In the genomic region with DNA sequence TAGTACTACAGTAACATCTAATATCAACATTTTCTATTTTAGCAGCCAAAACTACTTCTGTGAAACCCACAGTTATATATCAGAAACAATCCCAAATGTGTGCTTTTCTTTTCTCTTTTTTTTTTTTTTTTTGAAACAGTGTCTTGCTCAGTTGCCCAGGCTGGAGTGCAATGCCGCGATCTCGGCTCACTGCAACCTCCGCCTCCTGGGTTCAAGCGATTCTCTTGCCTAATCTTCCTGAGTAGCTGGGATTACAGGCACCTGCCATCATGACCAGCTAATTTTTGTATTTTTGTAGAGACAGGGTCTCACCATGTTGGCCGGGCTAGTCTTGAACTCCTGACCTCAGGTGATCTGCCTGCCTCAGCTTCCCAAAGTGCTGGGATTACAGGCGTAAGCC, we compare ENCODE assay signal across 8 cellular contexts. TPM values are rescaled to one million over a fixed set of nuclear protein-coding genes. Genes with fewer than 3 reads are reported as not detected.
DNase-seq lines count a peak whose midpoint lies in the region; ATAC-seq, FAIRE-seq and TF ChIP-seq lines count a peak whose summit lies in the region.
"Not testable (repeated sequence)": the region's sequence is repeated elsewhere in the genome, so short reads cannot be mapped to it uniquely, and the experiment has no call there.

No MANE protein-coding gene starts in this region.

- peaks cover 73% of the 10 kb centered on the region for H3K79me2 ChIP-seq in DOHH2 (ENCODE audit: control insufficient read depth, low read length)
- peaks cover 67% of the 10 kb centered on the region for H3K79me2 ChIP-seq in Loucy (ENCODE audit: insufficient read depth, low read length)
- peaks cover 51% of the 10 kb centered on the region for H3K79me2 ChIP-seq in HepG2 (ENCODE audit: insufficient read depth, low read length)

- peaks cover 37% of the 10 kb centered on the region for H3K4me1 Mint-ChIP-seq in T-helper 2 cell treated with Interferon-gamma antibody and Interleukin-4, amounts not matched to agents 5 μg/mL and 100 μg/mL, for 36 hours (ENCODE audit: low read depth)
- H3K4me1 Mint-ChIP-seq in activated T-helper 1 cell treated with anti-CD3 and anti-CD28 coated beads, Interleukin-12 subunit alpha, Interleukin-12 subunit beta, Interleukin-2, Interleukin-4 antibody, amounts not matched to agents 30 ng/mL and 10 ng/mL and 1 ng/mL, durations not matched to agents 14 hours and 24 hours and 36 hours (ENCODE audit: low read depth), result peaks cover 57% of the 10 kb centered on the region
- H3K4me1 Mint-ChIP-seq in brain, result peaks cover 51% of the 10 kb centered on the region

- not testable (repeated sequence) for H2AFZ ChIP-seq in Loucy (ENCODE audit: low read length); HepG2 (ENCODE audit: low read length); neuron (ENCODE audit: low read depth, low read length)

- peaks cover 54% of the 10 kb centered on the region for H3K36me3 ChIP-seq in DOHH2 (ENCODE audit: control insufficient read depth, low read length)
- H3K36me3 ChIP-seq in Loucy (ENCODE audit: insufficient read depth, low read length); HepG2 (replicated peaks in 1 of 2; ENCODE audit: control insufficient read depth in 1 of 2, insufficient read depth in 2 of 2, low read length in 2 of 2): not testable (repeated sequence)
- H3K36me3 ChIP-seq in neuron (ENCODE audit: insufficient read depth, low read length), result peaks cover 31% of the 10 kb centered on the region

- H3K9me2 ChIP-seq in DOHH2 (replicated peaks; ENCODE audit: control insufficient read depth, low read length); Loucy (replicated peaks; ENCODE audit: low read depth, low read length): not testable (repeated sequence)

- peak overlapping the region; percentile 96 for H3K9ac ChIP-seq in Loucy (ENCODE audit: low read depth, low read length, poor library complexity, severe bottlenecking)
- peak overlapping the region; percentile 99; the same call in 1 of the 2 replicates for H3K9ac ChIP-seq in HepG2 (ENCODE audit: insufficient read depth, low read depth, low read length)

- not testable (repeated sequence) for DNase-seq in A549 (ENCODE audit: low read depth in 1 of 2, low spot score in 1 of 2); T-helper 2 cell treated with Interferon-gamma antibody and Interleukin-4, amounts not matched to agents 5 μg/mL and 100 μg/mL, for 36 hours (ENCODE audit: low spot score); activated T-helper 1 cell treated with anti-CD3 and anti-CD28 coated beads, Interleukin-12 subunit alpha, Interleukin-12 subunit beta, Interleukin-2, Interleukin-4 antibody, amounts not matched to agents 30 ng/mL and 10 ng/mL and 1 ng/mL, durations not matched to agents 14 hours and 24 hours and 36 hours (ENCODE audit: low spot score); HepG2 (ENCODE audit: low spot score)

- H3K4me3 Mint-ChIP-seq in T-helper 2 cell treated with Interferon-gamma antibody and Interleukin-4, amounts not matched to agents 5 μg/mL and 100 μg/mL, for 36 hours, result peak overlapping the region; percentile 91
- H3K4me3 Mint-ChIP-seq in activated T-helper 1 cell treated with anti-CD3 and anti-CD28 coated beads, Interleukin-12 subunit alpha, Interleukin-12 subunit beta, Interleukin-2, Interleukin-4 antibody, amounts not matched to agents 30 ng/mL and 10 ng/mL and 1 ng/mL, durations not matched to agents 14 hours and 24 hours and 36 hours, result peak overlapping the region; percentile 100
- H3K4me3 Mint-ChIP-seq in brain, result peak overlapping the region; percentile 93 to 99 (median 98)

- H3K27ac Mint-ChIP-seq in T-helper 2 cell treated with Interferon-gamma antibody and Interleukin-4, amounts not matched to agents 5 μg/mL and 100 μg/mL, for 36 hours, result peak overlapping the region; percentile 54
- not testable (repeated sequence) for H3K27ac Mint-ChIP-seq in activated T-helper 1 cell treated with anti-CD3 and anti-CD28 coated beads, Interleukin-12 subunit alpha, Interleukin-12 subunit beta, Interleukin-2, Interleukin-4 antibody, amounts not matched to agents 30 ng/mL and 10 ng/mL and 1 ng/mL, durations not matched to agents 14 hours and 24 hours and 36 hours
- H3K27ac Mint-ChIP-seq in brain, result peak overlapping the region; percentile 53 to 100 (median 99)

- not testable (repeated sequence) for H3K9me3 Mint-ChIP-seq in T-helper 2 cell treated with Interferon-gamma antibody and Interleukin-4, amounts not matched to agents 5 μg/mL and 100 μg/mL, for 36 hours; activated T-helper 1 cell treated with anti-CD3 and anti-CD28 coated beads, Interleukin-12 subunit alpha, Interleukin-12 subunit beta, Interleukin-2, Interleukin-4 antibody, amounts not matched to agents 30 ng/mL and 10 ng/mL and 1 ng/mL, durations not matched to agents 14 hours and 24 hours and 36 hours; brain

- in situ Hi-C loops in HepG2 (cut with HindIII; ENCODE audit: extremely low pct_ligation_motif_present, low pct_unique_long_range_greater_than_20kb), result not testable (repeated sequence)

- not testable (repeated sequence) for ATAC-seq in A549, HepG2

- H3K4me2 ChIP-seq in A549 (peak overlapping the region; percentile 90), DOHH2 (ENCODE audit: low read length) (peak overlapping the region; percentile 69), Loucy (ENCODE audit: low read depth, low read length, poor library complexity, severe bottlenecking) (peak overlapping the region; percentile 92), HepG2 (ENCODE audit: low read depth, low read length) (peak overlapping the region; percentile 81)

- not testable (repeated sequence) for TF ChIP-seq RAD21 in A549 (conservative IDR thresholded peaks at IDR 0.05 in 1 of 2, IDR thresholded peaks at IDR 0.05 in 1 of 2); HepG2 (CRISPR knock-in tag; IDR thresholded peaks at IDR 0.05)

- H3K27me3 ChIP-seq in DOHH2 (ENCODE audit: control insufficient read depth, low read length); Loucy (ENCODE audit: insufficient read depth, low read length, poor library complexity, severe bottlenecking); HepG2 (ENCODE audit: control insufficient read depth in 1 of 2, insufficient read depth in 2 of 2, low read length in 2 of 2); neuron (ENCODE audit: insufficient read depth, low read length): not testable (repeated sequence)

- CTCF ChIA-PET in A549 (lab: Yijun Ruan, JAX), result interaction anchor here (0.6 to 2.2 kb wide), 8 partner anchors 12 to 414 kb away, joined by 3 to 21 read pairs (median 4); no protein-coding TSS in a partner anchor
- CTCF ChIA-PET in HepG2 (lab: Yijun Ruan, JAX; ENCODE audit: low intra/inter-chr PET ratio, low total read pairs), result not testable (repeated sequence)

- POLR2A ChIA-PET in A549 (lab: Yijun Ruan, JAX), result interaction anchor here (2.2 kb wide), 1 partner anchor 12 kb away, joined by 7 read pairs; no protein-coding TSS in a partner anchor
- POLR2A ChIA-PET in HepG2 (lab: Yijun Ruan, JAX), result interaction anchor here (2.5 kb wide), 1 partner anchor 218 kb away, joined by 12 read pairs; no protein-coding TSS in a partner anchor

- not testable (repeated sequence) for H3K4me3 ChIP-seq in A549; HepG2 (replicated peaks in 1 of 3; ENCODE audit: insufficient read depth in 1 of 3, low read depth in 2 of 3, low read length in 3 of 3)
- H3K4me3 ChIP-seq in DOHH2 (ENCODE audit: low read length) (peak overlapping the region; percentile 76), Loucy (ENCODE audit: low read length, poor library complexity, severe bottlenecking) (peak overlapping the region; percentile 92), neuron (ENCODE audit: low read length) (peak overlapping the region; percentile 72)

- not testable (repeated sequence) for TF ChIP-seq EP300 in A549 (IDR thresholded peaks at IDR 0.05); HepG2 (IDR thresholded peaks at IDR 0.05; ENCODE audit: low read depth in 2 of 2, low read length in 2 of 2); HepG2 (CRISPR knock-in tag; IDR thresholded peaks at IDR 0.05; ENCODE audit: borderline replicate concordance)

- H4K20me1 ChIP-seq in DOHH2 (ENCODE audit: control insufficient read depth, insufficient read depth, low read depth, low read length); HepG2 (ENCODE audit: insufficient read depth, low read length): not testable (repeated sequence)
- H4K20me1 ChIP-seq in Loucy (ENCODE audit: insufficient read depth, low read length, poor library complexity, severe bottlenecking), result peaks cover 24% of the 10 kb centered on the region

- peaks cover 30% of the 10 kb centered on the region; the same call in 2 of the 3 replicates for H3K4me1 ChIP-seq in A549
- peaks cover 33% of the 10 kb centered on the region for H3K4me1 ChIP-seq in DOHH2 (ENCODE audit: control insufficient read depth, low read length)
- peaks cover 34% of the 10 kb centered on the region for H3K4me1 ChIP-seq in Loucy (ENCODE audit: insufficient read depth, low read length, poor library complexity, severe bottlenecking)
- H3K4me1 ChIP-seq in HepG2 (ENCODE audit: insufficient read depth, low read length), result peaks cover 41% of the 10 kb centered on the region
- H3K4me1 ChIP-seq in neuron (ENCODE audit: insufficient read depth, low read length), result not testable (repeated sequence)

- H3K36me3 Mint-ChIP-seq in T-helper 2 cell treated with Interferon-gamma antibody and Interleukin-4, amounts not matched to agents 5 μg/mL and 100 μg/mL, for 36 hours (ENCODE audit: low read depth), result peaks cover 35% of the 10 kb centered on the region
- H3K36me3 Mint-ChIP-seq in activated T-helper 1 cell treated with anti-CD3 and anti-CD28 coated beads, Interleukin-12 subunit alpha, Interleukin-12 subunit beta, Interleukin-2, Interleukin-4 antibody, amounts not matched to agents 30 ng/mL and 10 ng/mL and 1 ng/mL, durations not matched to agents 14 hours and 24 hours and 36 hours (ENCODE audit: low read depth), result peaks cover 30% of the 10 kb centered on the region
- H3K36me3 Mint-ChIP-seq in brain, result peaks cover 32% of the 10 kb centered on the region

- FAIRE-seq in A549 (lab: Jason Lieb, UNC); HepG2 (lab: Jason Lieb, UNC): not testable (repeated sequence)

- not testable (repeated sequence) for H3K9me3 ChIP-seq in A549; DOHH2 (ENCODE audit: control insufficient read depth, insufficient read depth, low read length); Loucy (ENCODE audit: insufficient read depth, low read depth, low read length); HepG2 (ENCODE audit: low read length); neuron (ENCODE audit: low read length)

- TF ChIP-seq CTCF in A549 (IDR thresholded peaks at IDR 0.05); DOHH2 (IDR thresholded peaks at IDR 0.05; ENCODE audit: low read depth, low read length, poor library complexity, severe bottlenecking); Loucy (conservative IDR thresholded peaks at IDR 0.05; ENCODE audit: low read length); brain (conservative IDR thresholded peaks at IDR 0.05); HepG2 (CRISPR knock-in tag; IDR thresholded peaks at IDR 0.05): not testable (repeated sequence)

- not testable (repeated sequence) for H3K27ac ChIP-seq in A549; DOHH2 (ENCODE audit: low read depth, low read length); HepG2 (ENCODE audit: extremely low read length, insufficient read depth, low read length)

- TF ChIP-seq POLR2A in A549 (IDR thresholded peaks at IDR 0.05; ENCODE audit: low read length); HepG2 (IDR thresholded peaks at IDR 0.05; ENCODE audit: insufficient read depth in 1 of 2, low read depth in 2 of 2, low read length in 2 of 2): not testable (repeated sequence)

- intact Hi-C loops in activated T-helper 1 cell treated with anti-CD3 and anti-CD28 coated beads, Interleukin-12 subunit alpha, Interleukin-12 subunit beta, Interleukin-2, Interleukin-4 antibody, amounts not matched to agents 30 ng/mL and 10 ng/mL and 1 ng/mL, durations not matched to agents 14 hours and 24 hours and 36 hours (cut with micrococcal nuclease), result loop anchor here (5.0 to 10.0 kb wide), 3 partner anchors 119 to 706 kb away; a partner anchor contains a TSS
- intact Hi-C loops in HepG2 (cut with micrococcal nuclease; ENCODE audit: unreplicated experiment), result not testable (repeated sequence)

- H3K27me3 Mint-ChIP-seq in T-helper 2 cell treated with Interferon-gamma antibody and Interleukin-4, amounts not matched to agents 5 μg/mL and 100 μg/mL, for 36 hours (ENCODE audit: low read depth); activated T-helper 1 cell treated with anti-CD3 and anti-CD28 coated beads, Interleukin-12 subunit alpha, Interleukin-12 subunit beta, Interleukin-2, Interleukin-4 antibody, amounts not matched to agents 30 ng/mL and 10 ng/mL and 1 ng/mL, durations not matched to agents 14 hours and 24 hours and 36 hours (ENCODE audit: insufficient read depth); brain: not testable (repeated sequence)

- H3F3A ChIP-seq in DOHH2 (ENCODE audit: control insufficient read depth, insufficient read depth); Loucy (ENCODE audit: low read depth): not testable (repeated sequence)

- not testable (repeated sequence) for BruUV-seq in HepG2 (replicated peaks; lab: Mats Ljungman, UMichigan)

- WGBS in A549 (ENCODE audit: missing lambda C conversion rate), result 95% methylated on average over 7 of the region's 7 CpGs
- WGBS in HepG2 (ENCODE audit: low lambda C conversion rate), result 97% methylated on average over 7 of the region's 7 CpGs

RNA-seq across cellular contexts. Expression of a gene that starts 2.0 kb away (rescaled TPM):
- polyA plus RNA-seq in A549 (2011; rRNA removed) (25.2 and 30.9 TPM in 2 replicates), A549 (2017; fragmentation: RNase III; extraction: RNeasy Plus Mini Kit Qiagen cat#74134 plus additional on column Dnase treatment) (39.6 to 41.1 TPM (median 39.6 TPM) in 3 replicates), brain (ENCODE audit: insufficient read depth, low read depth, low replicate concordance) (13.1 TPM), HepG2 (2011; rRNA removed) (6.9 and 7.0 TPM in 2 replicates)
- 17.1 and 21.7 TPM in 2 replicates for polyA plus RNA-seq in A549 (2012; cell fraction: cytosol; rRNA removed)
- polyA plus RNA-seq in A549 (2012; cell fraction: nucleus; rRNA removed), result 9.0 and 13.0 TPM in 2 replicates
- 11.8 and 13.9 TPM in 2 replicates for polyA minus RNA-seq in A549 (2011; rRNA and poly(A)+ RNA removed)
- total RNA-seq in activated T-helper 1 cell treated with anti-CD3 and anti-CD28 coated beads, Interleukin-12 subunit alpha, Interleukin-12 subunit beta, Interleukin-2, Interleukin-4 antibody, amounts not matched to agents 30 ng/mL and 10 ng/mL and 1 ng/mL, durations not matched to agents 14 hours and 24 hours and 36 hours, result 32.4 and 35.3 TPM in 2 replicates
- 12.7 and 14.3 TPM in 2 replicates for total RNA-seq in HepG2 (2016; rRNA removed; fragmentation: Illumina TruSeq; extraction: Trizol)
- 4.8 and 4.9 TPM in 2 replicates for total RNA-seq in HepG2 (2016; cell fraction: cytosol; rRNA removed; fragmentation: Illumina TruSeq; extraction: Trizol; ENCODE audit: low read depth)
- total RNA-seq in HepG2 (2016; cell fraction: insoluble cytoplasmic fraction; rRNA removed; fragmentation: Illumina TruSeq; extraction: Trizol), result 11.4 and 13.2 TPM in 2 replicates
- total RNA-seq in HepG2 (2016; cell fraction: membrane; rRNA removed; fragmentation: Illumina TruSeq; extraction: Trizol), result 6.2 and 6.9 TPM in 2 replicates
- total RNA-seq in HepG2 (2016; cell fraction: nucleus; rRNA removed; fragmentation: Illumina TruSeq; extraction: Trizol), result 17.0 and 18.8 TPM in 2 replicates
- 4.6 and 5.9 TPM in 2 replicates for polyA plus RNA-seq in HepG2 (2011; cell fraction: cytosol; rRNA removed)
- polyA plus RNA-seq in HepG2 (2011; cell fraction: nucleus; rRNA removed), result 7.8 and 8.7 TPM in 2 replicates
- 9.8 and 14.0 TPM in 2 replicates for polyA plus RNA-seq in HepG2 (2012)
- 2.3 and 2.7 TPM in 2 replicates for polyA plus RNA-seq in HepG2 (2016; cell fraction: cytosol; fragmentation: Illumina TruSeq; extraction: Trizol; ENCODE audit: low read depth)
- 20.2 and 23.2 TPM in 2 replicates for polyA plus RNA-seq in HepG2 (2016; cell fraction: insoluble cytoplasmic fraction; fragmentation: Illumina TruSeq; extraction: Trizol; ENCODE audit: low read depth)
- polyA plus RNA-seq in HepG2 (2016; cell fraction: membrane; fragmentation: Illumina TruSeq; extraction: Trizol; ENCODE audit: low read depth), result 4.3 and 5.8 TPM in 2 replicates
- polyA plus RNA-seq in HepG2 (2016; cell fraction: nucleus; fragmentation: Illumina TruSeq; extraction: Trizol; ENCODE audit: insufficient read depth, low read depth), result 29.8 and 32.2 TPM in 2 replicates
- 5.6 and 19.0 TPM in 2 replicates for polyA minus RNA-seq in HepG2 (2011; rRNA and poly(A)+ RNA removed; ENCODE audit: low replicate concordance)
- polyA minus RNA-seq in HepG2 (2011; cell fraction: cytosol; rRNA and poly(A)+ RNA removed), result 3.8 and 5.9 TPM in 2 replicates
- 31.1 and 34.6 TPM in 2 replicates for polyA minus RNA-seq in HepG2 (2011; cell fraction: nucleus; rRNA and poly(A)+ RNA removed)
